ENCODE assay signal across 9 cellular contexts in the genomic region with DNA sequence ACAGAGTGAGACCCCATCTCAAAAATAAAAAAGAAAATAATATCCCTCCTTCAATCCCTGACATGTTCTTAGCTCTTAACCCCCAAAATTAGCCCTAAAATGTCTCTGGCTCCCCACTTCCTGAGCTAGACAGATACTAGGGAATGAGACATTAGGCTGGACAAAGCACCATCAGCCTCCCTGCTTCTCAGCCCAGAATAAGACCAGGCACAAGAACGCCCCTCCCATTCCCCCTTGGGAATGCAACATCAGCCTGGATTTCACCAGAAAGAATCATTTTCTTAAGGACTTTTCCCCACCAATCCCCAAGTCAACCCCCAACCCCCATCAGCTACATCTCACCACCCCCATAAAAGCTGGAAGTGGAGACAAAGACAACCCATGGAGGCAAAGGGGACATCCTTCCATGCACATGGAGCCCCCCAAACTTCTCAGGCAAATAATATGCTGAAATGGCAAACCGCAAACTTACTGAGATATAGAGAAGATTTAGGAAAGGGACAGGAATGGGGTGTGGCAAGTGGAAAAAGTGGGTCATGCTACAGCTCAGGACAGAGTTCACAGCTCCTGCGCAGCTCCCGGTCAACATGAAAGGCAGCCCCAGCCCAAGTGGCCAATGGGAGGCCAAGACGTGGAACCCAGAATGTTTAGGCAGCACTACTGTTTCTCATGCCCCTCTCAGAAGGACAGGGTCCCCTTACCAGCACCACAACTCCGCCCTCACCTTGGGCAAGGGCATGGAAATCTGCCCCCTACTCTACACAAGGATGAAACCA. TPM values are rescaled to one million over a fixed set of nuclear protein-coding genes. Genes with fewer than 3 reads are reported as not detected.
DNase-seq lines count a peak whose midpoint lies in the region; ATAC-seq, FAIRE-seq and TF ChIP-seq lines count a peak whose summit lies in the region.
"Had no signal": no experiment of that assay in that cellular context is flagged by ENCODE, and none has a peak within 500 bp of the region (broad histone marks: within the 10 kb centered on the region; RNA-seq: fewer than 3 reads in every experiment).

No MANE protein-coding gene starts in this region.

- H3K27me3 Mint-ChIP-seq in chondrocyte (ENCODE audit: low read depth): no peaks in the 10 kb centered on the region
- H3K27me3 Mint-ChIP-seq in naive B cell: no peaks in the 10 kb centered on the region

- H3K9ac ChIP-seq in HUES64 (ENCODE audit: low read depth, low read length): no peak overlapping the region

- peaks cover 17% of the 10 kb centered on the region for H3K4me1 ChIP-seq in HUES64 (ENCODE audit: insufficient read depth, low read length)
- peaks cover 3 to 25% (median 15%) of the 10 kb centered on the region in 3 donors for H3K4me1 ChIP-seq in pancreas

- H3K9me3 Mint-ChIP-seq in chondrocyte (ENCODE audit: low read depth): no peaks in the 10 kb centered on the region
- H3K9me3 Mint-ChIP-seq in naive B cell: no peaks in the 10 kb centered on the region

- H3K4me3 ChIP-seq in AG10803 (ENCODE audit: low read length): peak overlapping the region; percentile 88
- H3K4me3 ChIP-seq in HUES64 (ENCODE audit: low read length): peak overlapping the region; percentile 88
- H3K4me3 ChIP-seq in pancreas: peak overlapping the region in 2 of 4 donors; percentile 92 to 96

- no peak for FAIRE-seq in pancreas (lab: Jason Lieb, UNC)

- H3K27me3 ChIP-seq in HUES64 (ENCODE audit: insufficient read depth, low read length) (no peaks in the 10 kb centered on the region), pancreas (no peaks in the 10 kb centered on the region)

- peaks cover 41% of the 10 kb centered on the region for H3K4me1 Mint-ChIP-seq in chondrocyte (ENCODE audit: low read depth)
- peaks cover 42 to 49% (median 46%) of the 10 kb centered on the region in 3 donors for H3K4me1 Mint-ChIP-seq in naive B cell

- H3K4me3 Mint-ChIP-seq in chondrocyte (ENCODE audit: unreplicated experiment) (peak overlapping the region; percentile 89), naive B cell (peak overlapping the region in 4 of 8 donors; percentile 89 to 96 (median 92))

- H3K36me3 Mint-ChIP-seq in chondrocyte (ENCODE audit: low read depth) (peaks cover 22% of the 10 kb centered on the region), naive B cell (peaks cover 21 to 41% of the 10 kb centered on the region in 2 donors)

- 88% methylated on average over 6 of the region's 6 CpGs for WGBS in HUES64
- WGBS in pancreas, 2 donors: 55 to 64% methylated on average over 6 of the region's 6 CpGs

- H3K36me3 ChIP-seq in HUES64 (ENCODE audit: insufficient read depth, low read length): peaks cover 59% of the 10 kb centered on the region
- H3K36me3 ChIP-seq in pancreas: peaks cover 4 to 32% (median 18%) of the 10 kb centered on the region in 3 donors

- H3K9me3 ChIP-seq in HUES64 (ENCODE audit: insufficient read depth, low read depth, low read length) (no peaks in the 10 kb centered on the region), pancreas (no peaks in the 10 kb centered on the region)

- H3K27ac Mint-ChIP-seq in chondrocyte (ENCODE audit: unreplicated experiment): peak overlapping the region; percentile 84
- H3K27ac Mint-ChIP-seq in naive B cell: peak overlapping the region in 4 of 6 donors; percentile 31 to 91 (median 83)

- DNase-seq in AG10803 (ENCODE audit: low read depth) (peak; percentile 48), chondrocyte (ENCODE audit: low spot score) (no peak), naive B cell (no peak), NCI-H2196 (lab: John Stamatoyannopoulos, UW; ENCODE audit: unreplicated experiment) (no peak), pancreas (no peak), cerebellar cortex (ENCODE audit: low spot score) (no peak)
- DNase-seq: NCI-H345 had no signal

- ATAC-seq in naive B cell (ENCODE audit: low read depth in 2 of 2): no peak
- ATAC-seq in pancreas: no peak
- ATAC-seq in GM21723 (IDR thresholded peaks at IDR 0.05; ENCODE audit: unreplicated experiment): no peak

- no peak overlapping the region for H3K27ac ChIP-seq in HUES64 (ENCODE audit: low read depth, low read length)
- H3K27ac ChIP-seq in pancreas: no peak overlapping the region

- intact Hi-C loops in pancreas (cut with DNase I): no loop called here

- no peak for TF ChIP-seq CTCF in AG10803 (conservative IDR thresholded peaks at IDR 0.05; ENCODE audit: low read length)
- TF ChIP-seq CTCF in chondrocyte (IDR thresholded peaks at IDR 0.05): no peak
- TF ChIP-seq CTCF in pancreas (IDR thresholded peaks at IDR 0.05): no peak

RNA-seq across cellular contexts. Expression of gene CHD4, which starts 2.7 kb away (rescaled TPM):
- polyA plus RNA-seq in HUES64 (2013, experiment 1 of 2): 181 TPM
- 207 TPM for polyA plus RNA-seq in HUES64 (2013, experiment 2 of 2)
- total RNA-seq in chondrocyte (227 to 242 TPM (median 231 TPM) in 3 replicates), pancreas (100 to 1,000 TPM in 3 of 6 donors, 10 to 100 TPM in 3; 96.5 to 123 (median 105) TPM)
- polyA plus RNA-seq in naive B cell (ENCODE audit: low read depth in 6 of 6) (10 to 100 TPM; 26.6 to 67.1 (median 44.5) TPM), pancreas (100 to 1,000 TPM; 125 to 134 TPM)

RNA-seq across cellular contexts. Expression of gene LPAR5, which starts 31.3 kb away (rescaled TPM):
- 0.30 TPM for polyA plus RNA-seq in HUES64 (2013, experiment 1 of 2)
- 0.51 TPM for polyA plus RNA-seq in HUES64 (2013, experiment 2 of 2)
- total RNA-seq in chondrocyte (0.41 to 0.57 TPM (median 0.48 TPM) in 3 replicates), pancreas (1 to 10 TPM in 2 of 6 donors, under 1 TPM in 4; 0.09 to 2.4 (median 0.71) TPM)
- polyA plus RNA-seq in naive B cell (ENCODE audit: low read depth in 6 of 6) (10 to 100 TPM; 25.2 to 69.9 (median 40.1) TPM), pancreas (under 1 TPM; 0.19 to 0.23 TPM)

RNA-seq across cellular contexts. Expression of gene NOP2, which starts 36.4 kb away (rescaled TPM):
- 61.9 TPM for polyA plus RNA-seq in HUES64 (2013, experiment 1 of 2)
- 59.0 TPM for polyA plus RNA-seq in HUES64 (2013, experiment 2 of 2)
- total RNA-seq in chondrocyte: 27.1 to 39.3 TPM (median 32.5 TPM) in 3 replicates
- polyA plus RNA-seq in naive B cell (ENCODE audit: low read depth in 6 of 6): 10 to 100 TPM; 11.7 to 27.6 (median 17.5) TPM
- 10 to 100 TPM in 4 of 6 donors, 1 to 10 TPM in 2; 9.1 to 17.7 (median 15.1) TPM for total RNA-seq in pancreas
- polyA plus RNA-seq in pancreas: 10 to 100 TPM; 32.2 to 41.3 TPM

RNA-seq across cellular contexts. Expression of gene ACRBP, which starts 42.8 kb away (rescaled TPM):
- 0.60 TPM for polyA plus RNA-seq in HUES64 (2013, experiment 1 of 2)
- 1.1 TPM for polyA plus RNA-seq in HUES64 (2013, experiment 2 of 2)
- total RNA-seq in chondrocyte (0.37 to 0.74 TPM (median 0.41 TPM) in 3 replicates), pancreas (1 to 10 TPM; 1.3 to 4.1 (median 1.8) TPM)
- polyA plus RNA-seq in naive B cell (ENCODE audit: low read depth in 6 of 6) (10 to 100 TPM in 1 of 6 donors, 1 to 10 TPM in 5; 3.8 to 11.0 (median 8.9) TPM), pancreas (1 to 10 TPM; 1.2 to 2.2 TPM)

RNA-seq across cellular contexts. Expression of gene IFFO1, which starts 48.6 kb away (rescaled TPM):
- polyA plus RNA-seq in HUES64 (2013, experiment 1 of 2): 9.0 TPM
- 8.5 TPM for polyA plus RNA-seq in HUES64 (2013, experiment 2 of 2)
- total RNA-seq in chondrocyte: 29.0 to 29.5 TPM (median 29.2 TPM) in 3 replicates
- polyA plus RNA-seq in naive B cell (ENCODE audit: low read depth in 6 of 6): 10 to 100 TPM in 1 of 6 donors, 1 to 10 TPM in 5; 4.6 to 15.3 (median 6.3) TPM
- total RNA-seq in pancreas: 10 to 100 TPM in 1 of 6 donors, 1 to 10 TPM in 5; 4.0 to 10.2 (median 4.9) TPM
- 10 to 100 TPM; 22.1 to 36.5 TPM for polyA plus RNA-seq in pancreas
